ENCODE assay signal across 8 cellular contexts in genomic region chr1:10530281-10530740, GRCh38. TPM values are rescaled to one million over a fixed set of nuclear protein-coding genes. Genes with fewer than 3 reads are reported as not detected.
A peak's percentile ranks its signal among the peaks of the same experiment; 100 is the strongest.
DNase-seq lines count a peak whose midpoint lies in the region; ATAC-seq and TF ChIP-seq lines count a peak whose summit lies in the region.

No MANE protein-coding gene starts in this region.

- intact Hi-C loops in activated CD4-positive, alpha-beta T cell treated with anti-CD3 and anti-CD28 coated beads for 36 hours (cut with DNase I, micrococcal nuclease), result no loop called here
- intact Hi-C loops in breast epithelium (cut with DNase I; ENCODE audit: low total_unique reads) (no loop called here), uterus (cut with DNase I; ENCODE audit: low total_unique reads) (no loop called here)

- H3K27ac Mint-ChIP-seq in activated CD4-positive, alpha-beta T cell treated with anti-CD3 and anti-CD28 coated beads for 36 hours, result no peak overlapping the region

- H3K4me1 Mint-ChIP-seq in activated CD4-positive, alpha-beta T cell treated with anti-CD3 and anti-CD28 coated beads for 36 hours, result peaks cover 18% of the 10 kb centered on the region

- H3K4me1 ChIP-seq in breast epithelium (peaks cover 0 to 8% of the 10 kb centered on the region in 2 donors), uterus (no peaks in the 10 kb centered on the region)

- CTCF ChIA-PET in activated CD4-positive, alpha-beta T cell treated with anti-CD3 and anti-CD28 coated beads for 36 hours (lab: Charles Lee), result interaction anchor here (0.6 to 1.7 kb wide), 2 partner anchors 17 to 24 kb away, joined by 3 to 4 read pairs; no protein-coding TSS in a partner anchor

- H3K36me3 Mint-ChIP-seq in activated CD4-positive, alpha-beta T cell treated with anti-CD3 and anti-CD28 coated beads for 36 hours (ENCODE audit: low read depth), result no peaks in the 10 kb centered on the region

- H3K27ac ChIP-seq in breast epithelium, result peak overlapping the region in 1 of 2 donors; percentile 78
- no peak overlapping the region for H3K27ac ChIP-seq in uterus

- H3K4me3 ChIP-seq in breast epithelium, result peak overlapping the region in 2 of 3 donors; percentile 15 to 16
- no peak overlapping the region for H3K4me3 ChIP-seq in uterus

- H3K9me3 ChIP-seq in breast epithelium (no peaks in the 10 kb centered on the region), uterus (no peaks in the 10 kb centered on the region)

- H3K9me3 Mint-ChIP-seq in activated CD4-positive, alpha-beta T cell treated with anti-CD3 and anti-CD28 coated beads for 36 hours (ENCODE audit: low read depth), result no peaks in the 10 kb centered on the region

- TF ChIP-seq POLR2A in breast epithelium (IDR thresholded peaks at IDR 0.05) (no peak), uterus (IDR thresholded peaks at IDR 0.05) (no peak)

- H3K4me3 Mint-ChIP-seq in activated CD4-positive, alpha-beta T cell treated with anti-CD3 and anti-CD28 coated beads for 36 hours, result no peak overlapping the region

- H3K27me3 Mint-ChIP-seq in activated CD4-positive, alpha-beta T cell treated with anti-CD3 and anti-CD28 coated beads for 36 hours, result no peaks in the 10 kb centered on the region

- H3K36me3 ChIP-seq in breast epithelium (no peaks in the 10 kb centered on the region), uterus (no peaks in the 10 kb centered on the region)

- DNase-seq in activated CD4-positive, alpha-beta T cell treated with anti-CD3 and anti-CD28 coated beads for 36 hours, result peak; percentile 20
- DNase-seq in activated CD4-positive, alpha-beta T cell treated with anti-CD3 and anti-CD28 coated beads for 1 hour, result no peak
- DNase-seq in breast epithelium (ENCODE audit: low spot score in 2 of 2) (peak in 1 of 2 donors; percentile 78), left lobe of liver (ENCODE audit: low spot score) (peak; percentile 63), uterus (peak in 1 of 2 donors; percentile 52), foreskin melanocyte (no peak), NCI-H2171 treated with DMSO at 0.1 percent for 48 hours (lab: John Stamatoyannopoulos, UW) (no peak)
- no peak for DNase-seq in NK-92 treated with Interleukin-12 subunit alpha and Interleukin-12 subunit beta, amount 100 ng/mL, for 24 hours (lab: John Stamatoyannopoulos, UW)

- ATAC-seq in activated CD4-positive, alpha-beta T cell treated with anti-CD3 and anti-CD28 coated beads for 36 hours, result no peak
- peak; percentile 93 for ATAC-seq in left lobe of liver

- POLR2A ChIA-PET in activated CD4-positive, alpha-beta T cell treated with anti-CD3 and anti-CD28 coated beads for 36 hours (lab: Charles Lee), result no interaction called here

- TF ChIP-seq CTCF in breast epithelium (IDR thresholded peaks at IDR 0.05), result peak in 2 of 3 donors; percentile 35 to 72
- peak; percentile 58 to 76 (median 64) for TF ChIP-seq CTCF in uterus (IDR thresholded peaks at IDR 0.05)

- H3K27me3 ChIP-seq in breast epithelium, result no peaks in the 10 kb centered on the region
- H3K27me3 ChIP-seq in uterus, result no peaks in the 10 kb centered on the region

RNA-seq across cellular contexts. Expression of gene PEX14, which starts 55.6 kb away (rescaled TPM):
- total RNA-seq in activated CD4-positive, alpha-beta T cell treated with anti-CD3 and anti-CD28 coated beads for 36 hours, result 10 to 100 TPM; 16.3 to 25.1 TPM
- total RNA-seq in breast epithelium (10 to 100 TPM; 12.5 to 16.1 (median 14.8) TPM), left lobe of liver (24.0 TPM), uterus (10 to 100 TPM in 1 of 4 donors, 1 to 10 TPM in 3; 2.0 to 21.9 (median 5.3) TPM)

RNA-seq across cellular contexts. Expression of gene DFFA, which starts 58.0 kb away (rescaled TPM):
- 10 to 100 TPM; 45.7 to 46.4 TPM for total RNA-seq in activated CD4-positive, alpha-beta T cell treated with anti-CD3 and anti-CD28 coated beads for 36 hours
- 10 to 100 TPM; 19.7 to 22.8 (median 21.3) TPM for total RNA-seq in breast epithelium
- total RNA-seq in left lobe of liver, result 19.4 TPM
- 10 to 100 TPM in 3 of 4 donors, 1 to 10 TPM in 1; 5.1 to 41.6 (median 25.7) TPM for total RNA-seq in uterus

Comparison
In these comparisons a context has a peak if more than half of its experiments do, and no peak if none do; other contexts are left out.
1. DNase-seq: peak in activated CD4-positive, alpha-beta T cell treated with anti-CD3 and anti-CD28 coated beads for 36 hours (single experiment) and left lobe of liver (single experiment); none in activated CD4-positive, alpha-beta T cell treated with anti-CD3 and anti-CD28 coated beads for 1 hour (single experiment), foreskin melanocyte (single experiment), NK-92 treated with Interleukin-12 subunit alpha and Interleukin-12 subunit beta, amount 100 ng/mL, for 24 hours (single experiment) and NCI-H2171 treated with DMSO at 0.1 percent for 48 hours (single experiment).
2. H3K4me3 ChIP-seq: peak in breast epithelium (2 of 3); none in uterus (0 of 2).